Comparison of ENCODE assay signal across 1 cellular context in the genomic region with DNA sequence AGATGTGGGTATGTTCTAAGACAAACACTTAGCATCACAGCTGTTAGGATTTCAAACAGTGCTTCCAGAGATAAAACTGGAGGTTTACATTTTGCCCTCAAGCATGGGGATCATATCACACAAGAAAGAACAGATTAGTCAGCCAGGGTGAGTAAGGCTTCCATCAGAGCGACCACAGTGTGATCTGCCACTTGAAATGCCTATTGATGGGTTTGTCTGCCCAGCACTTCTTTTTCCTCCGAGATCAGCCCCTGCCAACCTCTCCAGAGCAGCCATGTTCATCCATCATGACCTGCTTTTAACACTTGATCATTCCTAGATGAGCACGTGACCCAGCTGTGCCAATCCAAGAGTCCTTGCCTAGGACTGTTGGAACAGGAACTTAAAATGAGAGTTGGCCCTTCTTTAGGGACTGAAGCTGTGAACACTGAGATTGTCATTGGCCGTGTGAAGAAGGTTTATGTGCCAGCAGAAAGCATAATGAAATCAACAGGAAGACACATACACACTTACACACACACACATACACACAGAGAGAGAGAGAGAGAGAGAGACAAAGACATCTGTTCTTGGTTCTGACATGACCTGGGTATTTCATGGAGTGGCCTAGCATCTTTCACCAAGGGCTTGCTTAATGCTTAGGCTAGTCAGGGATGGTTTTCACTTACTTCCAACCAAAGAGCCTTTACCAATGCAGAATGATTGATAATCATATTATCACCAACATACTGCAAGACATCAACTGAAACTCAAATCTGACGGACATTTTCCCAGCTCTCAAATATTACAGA.
TF ChIP-seq lines count a peak whose summit lies in the region.

No MANE protein-coding gene starts in this region.

TF ChIP-seq in SK-N-SH, 30 proteins besides CTCF, POLR2A, EP300 and RAD21 (continued from another document):
- TF ChIP-seq ZBTB33 (IDR thresholded peaks at IDR 0.05; ENCODE audit: borderline replicate concordance, low read depth) (no peak), MAX (IDR thresholded peaks at IDR 0.05; ENCODE audit: low read depth) (no peak), POLR2AphosphoS5 (IDR thresholded peaks at IDR 0.05; ENCODE audit: low read depth, low read length) (no peak), SIN3A (IDR thresholded peaks at IDR 0.05; ENCODE audit: borderline replicate concordance, low read depth, low read length) (no peak)
